ENCODE assay signal across 21 cellular contexts in genomic region chr5:1507457-1507856, GRCh38. TPM values are rescaled to one million over a fixed set of nuclear protein-coding genes. Genes with fewer than 3 reads are reported as not detected.
DNase-seq lines count a peak whose midpoint lies in the region; ATAC-seq, FAIRE-seq and TF ChIP-seq lines count a peak whose summit lies in the region.
"Had no signal": no experiment of that assay in that cellular context is flagged by ENCODE, and none has a peak within 500 bp of the region (broad histone marks: within the 10 kb centered on the region; RNA-seq: fewer than 3 reads in every experiment).

No MANE protein-coding gene starts in this region.

- no peak overlapping the region for H3K4me2 ChIP-seq in K562 (ENCODE audit: insufficient read depth, low read length)
- H3K4me2 ChIP-seq: SK-N-SH had no signal

- H2AFZ ChIP-seq in K562 (ENCODE audit: low read depth, low read length): no peak overlapping the region

- FAIRE-seq in K562 (lab: Jason Lieb, UNC): no peak

- ATAC-seq in K562: no peak
- no peak for ATAC-seq in psoas muscle
- ATAC-seq in sciatic nerve: no peak
- ATAC-seq: activated T-cell treated with anti-CD3 and anti-CD28 coated beads, Interleukin-2, amount 50 U/mL, for 72 hours; PC-3 had no signal

- TF ChIP-seq EP300 in K562 (IDR thresholded peaks at IDR 0.05; ENCODE audit: low read length): no peak

- peaks cover 55% of the 10 kb centered on the region for H4K20me1 ChIP-seq in K562 (replicated peaks; ENCODE audit: control insufficient read depth, insufficient read depth, low read length)

- no peak for TF ChIP-seq RAD21 in K562 (CRISPR knock-in tag; conservative IDR thresholded peaks at IDR 0.05 in 1 of 2, IDR thresholded peaks at IDR 0.05 in 1 of 2)

- TF ChIP-seq CTCF in K562 (IDR thresholded peaks at IDR 0.05 in 2 of 3, conservative IDR thresholded peaks at IDR 0.05 in 1 of 3; ENCODE audit: insufficient read depth in 2 of 3, low read depth in 1 of 3, low read length in 3 of 3): no peak
- no peak for TF ChIP-seq CTCF in psoas muscle (IDR thresholded peaks at IDR 0.05)

- H3K9me3 Mint-ChIP-seq in immature natural killer cell: no peaks in the 10 kb centered on the region
- H3K9me3 Mint-ChIP-seq: activated T-cell treated with anti-CD3 and anti-CD28 coated beads, Interleukin-2, amount 50 U/mL, for 72 hours; HFFc6; nephron had no signal

- intact Hi-C loops in K562 (cut with micrococcal nuclease): no loop called here
- intact Hi-C loops in psoas muscle (cut with DNase I): no loop called here
- intact Hi-C loops in sciatic nerve (cut with DNase I): no loop called here

- H3K4me1 ChIP-seq in K562 (replicated peaks in 1 of 2; ENCODE audit: control insufficient read depth in 2 of 2, insufficient read depth in 2 of 2, low read length in 2 of 2) (peaks cover 12 to 52% of the 10 kb centered on the region in 2 experiments; a peak in 4 of 5 replicates), psoas muscle (no peaks in the 10 kb centered on the region)

- H3K4me1 Mint-ChIP-seq in immature natural killer cell: peaks cover 91 to 92% of the 10 kb centered on the region in 2 donors

- H3K27me3 ChIP-seq in K562 (ENCODE audit: control insufficient read depth in 2 of 2, insufficient read depth in 2 of 2, low read length in 2 of 2): no peaks in the 10 kb centered on the region
- H3K27me3 ChIP-seq in psoas muscle (ENCODE audit: insufficient read depth in 3 of 3, low read length in 2 of 3): no peaks in the 10 kb centered on the region

- 77% methylated on average over 16 of the region's 17 CpGs for WGBS in K562 (ENCODE audit: insufficient coverage, low coverage, missing lambda C conversion rate)
- WGBS in psoas muscle, 3 donors: 87 to 88% (median 88%) methylated on average over 17 of the region's 17 CpGs

- no peak for DNase-seq in K562 (ENCODE audit: extremely low read depth in 1 of 4, low spot score in 3 of 4)
- DNase-seq in immature natural killer cell: no peak
- DNase-seq in psoas muscle: peak; percentile 18 to 34
- no peak for DNase-seq in HuH-7.5 (ENCODE audit: low spot score)
- no peak for DNase-seq in NK-92 treated with Interleukin-12 subunit alpha and Interleukin-12 subunit beta, amount 100 ng/mL, for 24 hours (lab: John Stamatoyannopoulos, UW)
- DNase-seq in germinal center (ENCODE audit: low spot score): no peak
- no peak for DNase-seq in sciatic nerve (ENCODE audit: low spot score)
- DNase-seq: activated CD4-positive, alpha-beta T cell treated with anti-CD3 and anti-CD28 coated beads, Interleukin-2, amount 50 U/mL, for 4 hours; activated T-cell treated with anti-CD3 and anti-CD28 coated beads, Interleukin-2, amount 50 U/mL, for 72 hours; HFFc6; NCI-H1048; NCI-H2107; NCI-H69; PC-3; SK-N-SH; stimulated activated CD4-positive, alpha-beta T cell treated with anti-CD3 and anti-CD28 coated beads, Interleukin-2, amount 100 ng/mL, for 48 hours; stimulated activated CD8-positive, alpha-beta memory T cell treated with anti-CD3 and anti-CD28 coated beads, Interleukin-4, amount 100 ng/mL, for 48 hours had no signal

- in situ Hi-C loops in GM18951 (cut with MboI; ENCODE audit: low sequenced_read_pairs, unreplicated experiment): no loop called here
- in situ Hi-C loops in K562 (cut with MboI): no loop called here

- peak overlapping the region; percentile 20 to 41 (median 33) for H3K4me3 Mint-ChIP-seq in immature natural killer cell
- H3K4me3 Mint-ChIP-seq: activated T-cell treated with anti-CD3 and anti-CD28 coated beads, Interleukin-2, amount 50 U/mL, for 72 hours; HFFc6; nephron had no signal

- POLR2A ChIA-PET in K562 (lab: Yijun Ruan, JAX): interaction anchor here (1.3 kb wide), 1 partner anchor 17 kb away, joined by 3 read pairs; the partner anchor contains the start of gene LPCAT1

- H3K36me3 ChIP-seq in K562 (ENCODE audit: control insufficient read depth, insufficient read depth, low read length): no peaks in the 10 kb centered on the region; the same call in 2 of the 3 replicates
- no peaks in the 10 kb centered on the region for H3K36me3 ChIP-seq in psoas muscle (ENCODE audit: insufficient read depth in 1 of 2, low read depth in 1 of 2)

- TF ChIP-seq POLR2A in GM18951 (IDR thresholded peaks at IDR 0.05; ENCODE audit: extremely low read depth, insufficient read depth, insufficient read length) (peak; percentile 18), K562 (conservative IDR thresholded peaks at IDR 0.05) (no peak)

- peaks cover 6% of the 10 kb centered on the region for H3K9me1 ChIP-seq in K562 (ENCODE audit: control insufficient read depth, insufficient read depth, low read length)

- peaks cover 2% of the 10 kb centered on the region; the same call in 1 of the 3 replicates for H3K79me2 ChIP-seq in K562 (ENCODE audit: control insufficient read depth, insufficient read depth, low read length)

- H3K9ac ChIP-seq in K562 (ENCODE audit: insufficient read depth in 1 of 2, low read depth in 2 of 2, low read length in 2 of 2): peak overlapping the region in 1 of 2 experiments; percentile 59; a peak in 1 of 4 replicates
- H3K9ac ChIP-seq: SK-N-SH had no signal

- peaks cover 30 to 56% (median 36%) of the 10 kb centered on the region in 3 donors for H3K27me3 Mint-ChIP-seq in immature natural killer cell (ENCODE audit: low read depth in 3 of 3)

- H3K4me3 ChIP-seq in K562 (no peak overlapping the region), psoas muscle (no peak overlapping the region)
- H3K4me3 ChIP-seq: lung, thoracic aorta had no signal

- CTCF ChIA-PET in K562 (lab: Yijun Ruan, JAX; ENCODE audit: low intra/inter-chr PET ratio): no interaction called here

- H3K27ac ChIP-seq in K562 (ENCODE audit: extremely low read depth, low read depth, low read length): no peak overlapping the region
- H3K27ac ChIP-seq in psoas muscle: no peak overlapping the region
- H3K27ac ChIP-seq: thoracic aorta had no signal

- no peaks in the 10 kb centered on the region for H3K9me3 ChIP-seq in K562 (replicated peaks; ENCODE audit: control insufficient read depth, insufficient read depth, low read depth, low read length)
- no peaks in the 10 kb centered on the region for H3K9me3 ChIP-seq in psoas muscle
- H3K9me3 ChIP-seq: SK-N-SH, thoracic aorta had no signal

- BruUV-seq in K562 (replicated peaks; lab: Mats Ljungman, UMichigan): no TSS peak

- peak overlapping the region; percentile 74 to 91 (median 84) for H3K27ac Mint-ChIP-seq in immature natural killer cell
- H3K27ac Mint-ChIP-seq: activated T-cell treated with anti-CD3 and anti-CD28 coated beads, Interleukin-2, amount 50 U/mL, for 72 hours; HFFc6; nephron had no signal

- peaks cover 9 to 23% (median 14%) of the 10 kb centered on the region in 3 donors for H3K36me3 Mint-ChIP-seq in immature natural killer cell

TF ChIP-seq in K562, 482 proteins besides CTCF, POLR2A, EP300 and RAD21:
- TF ChIP-seq ZNF445 (CRISPR knock-in tag; IDR thresholded peaks at IDR 0.05; ENCODE audit: low read depth): no peak
- TF ChIP-seq POLR2G (IDR thresholded peaks at IDR 0.05; ENCODE audit: low read depth, low read length): 0 out of 2 replicates have a peak, but pooled peaks have one; percentile 39
TF ChIP-seq in K562: peak in this region for 1.

RNA-seq across cellular contexts. Expression of gene LPCAT1, which starts 16.3 kb away (rescaled TPM):
- total RNA-seq in K562 (2011; cell fraction: chromatin; rRNA removed; ENCODE audit: low replicate concordance): 26.9 and 48.0 TPM in 2 replicates
- total RNA-seq in K562 (2011; cell fraction: nucleolus; rRNA removed): 30.5 and 38.2 TPM in 2 replicates
- total RNA-seq in K562 (2011; cell fraction: nucleoplasm; rRNA removed): 24.9 and 32.4 TPM in 2 replicates
- total RNA-seq in K562 (2014; rRNA removed): 13.6 and 13.9 TPM in 2 replicates
- total RNA-seq in K562 (2014; rRNA removed; fragmentation: Illumina TruSeq; extraction: Trizol): 9.2 and 11.1 TPM in 2 replicates
- 15.5 and 18.4 TPM in 2 replicates for total RNA-seq in K562 (2015; rRNA removed; fragmentation: Illumina TruSeq; extraction: Trizol)
- 18.4 and 20.8 TPM in 2 replicates for total RNA-seq in K562 (2021)
- 17.0 and 20.6 TPM in 2 replicates for polyA plus RNA-seq in K562 (2011; rRNA removed)
- polyA plus RNA-seq in K562 (2011; cell fraction: cytosol; rRNA removed): 14.5 and 16.7 TPM in 2 replicates
- 32.2 and 34.4 TPM in 2 replicates for polyA plus RNA-seq in K562 (2011; cell fraction: nucleus; rRNA removed)
- polyA plus RNA-seq in K562 (2012): 10.5 and 12.5 TPM in 2 replicates
- polyA plus RNA-seq in K562 (2014; fragmentation: Illumina TruSeq; extraction: Trizol): 15.2 TPM in 2 replicates
- under 1 TPM; 0.14 to 0.53 TPM for polyA plus RNA-seq in K562 (2014; fragmentation: Nextera tagmentation; extraction: Ambion mirVana)
- 13.1 and 14.9 TPM in 2 replicates for polyA plus RNA-seq in K562 (2014; rRNA removed)
- 10.9 and 14.5 TPM in 2 replicates for polyA minus RNA-seq in K562 (2011; rRNA and poly(A)+ RNA removed)
- polyA minus RNA-seq in K562 (2011; cell fraction: cytosol; rRNA and poly(A)+ RNA removed): 13.2 and 14.3 TPM in 2 replicates
- 9.4 and 24.4 TPM in 2 replicates for polyA minus RNA-seq in K562 (2011; cell fraction: nucleus; rRNA and poly(A)+ RNA removed)
- 100 to 1,000 TPM; 107 to 255 (median 144) TPM for polyA plus RNA-seq in immature natural killer cell
- 1 to 10 TPM; 4.7 to 6.2 (median 6.1) TPM for total RNA-seq in psoas muscle
- polyA plus RNA-seq in psoas muscle: 1 to 10 TPM; 2.4 to 4.2 (median 3.4) TPM
- 44.4 TPM for total RNA-seq in sciatic nerve

Comparison
In these comparisons a context has a peak if more than half of its experiments do, and no peak if none do; other contexts are left out.
1. DNase-seq: peak in psoas muscle (2 of 2); none in K562 (0 of 4), immature natural killer cell (0 of 3), HuH-7.5 (single experiment), NK-92 treated with Interleukin-12 subunit alpha and Interleukin-12 subunit beta, amount 100 ng/mL, for 24 hours (single experiment), germinal center (single experiment) and sciatic nerve (single experiment).